ENCODE assay signal across 1 cellular context in genomic region chr15:66701422-66702034, GRCh38.
TF ChIP-seq lines count a peak whose summit lies in the region.

No MANE protein-coding gene starts in this region.

TF ChIP-seq in GM23338, 12 proteins besides CTCF, POLR2A, EP300 and RAD21 (continued from another document):
- no peak for TF ChIP-seq ETS1 (IDR thresholded peaks at IDR 0.05)
- TF ChIP-seq EZH2phosphoT487 (IDR thresholded peaks at IDR 0.05; ENCODE audit: unreplicated experiment), result no peak
- TF ChIP-seq NANOG (IDR thresholded peaks at IDR 0.05; ENCODE audit: borderline replicate concordance), result no peak
